In genomic region chr12:98224584-98225221, GRCh38 we compare ENCODE assay signal across 9 cellular contexts.
A peak's percentile ranks its signal among the peaks of the same experiment; 100 is the strongest.
DNase-seq lines count a peak whose midpoint lies in the region; ATAC-seq lines count a peak whose summit lies in the region.
"Had no signal": no experiment of that assay in that cellular context is flagged by ENCODE, and none has a peak within 500 bp of the region (broad histone marks: within the 10 kb centered on the region; RNA-seq: fewer than 3 reads in every experiment).

No MANE protein-coding gene starts in this region.

- no peak overlapping the region for H3K4me3 Mint-ChIP-seq in activated CD8-positive, alpha-beta memory T cell treated with anti-CD3 and anti-CD28 coated beads, Interleukin-2, amount 10 ng/mL, durations not matched to agents 7 days and 5 days

- peak; percentile 1 for DNase-seq in OCI-M1 (lab: John Stamatoyannopoulos, UW)
- DNase-seq in KG1 (lab: John Stamatoyannopoulos, UW): no peak
- no peak for DNase-seq in activated gamma-delta T cell treated with Interleukin-2 at 50 U/mL for 16 hours
- DNase-seq in AG08396 (ENCODE audit: low spot score): no peak
- no peak for DNase-seq in activated CD8-positive, alpha-beta memory T cell treated with anti-CD3 and anti-CD28 coated beads, Interleukin-2, amount 10 ng/mL, durations not matched to agents 7 days and 5 days
- DNase-seq: PC-3 had no signal

- no peaks in the 10 kb centered on the region for H3K36me3 Mint-ChIP-seq in activated CD8-positive, alpha-beta memory T cell treated with anti-CD3 and anti-CD28 coated beads, Interleukin-2, amount 10 ng/mL, durations not matched to agents 7 days and 5 days

- H3K4me1 Mint-ChIP-seq in activated CD8-positive, alpha-beta memory T cell treated with anti-CD3 and anti-CD28 coated beads, Interleukin-2, amount 10 ng/mL, durations not matched to agents 7 days and 5 days: no peaks in the 10 kb centered on the region

- no peaks in the 10 kb centered on the region for H3K27me3 Mint-ChIP-seq in activated CD8-positive, alpha-beta memory T cell treated with anti-CD3 and anti-CD28 coated beads, Interleukin-2, amount 10 ng/mL, durations not matched to agents 7 days and 5 days

- H3K9me3 Mint-ChIP-seq in activated CD8-positive, alpha-beta memory T cell treated with anti-CD3 and anti-CD28 coated beads, Interleukin-2, amount 10 ng/mL, durations not matched to agents 7 days and 5 days (ENCODE audit: low read depth): no peaks in the 10 kb centered on the region

- CTCF ChIA-PET in activated CD8-positive, alpha-beta memory T cell treated with anti-CD3 and anti-CD28 coated beads, Interleukin-2, amount 10 ng/mL, durations not matched to agents 7 days and 5 days (lab: Charles Lee): no interaction called here

- H3K27ac Mint-ChIP-seq in activated CD8-positive, alpha-beta memory T cell treated with anti-CD3 and anti-CD28 coated beads, Interleukin-2, amount 10 ng/mL, durations not matched to agents 7 days and 5 days: no peak overlapping the region

- ATAC-seq in GM18520 (IDR thresholded peaks at IDR 0.05; ENCODE audit: unreplicated experiment) (peak; percentile 89), GM21447 (IDR thresholded peaks at IDR 0.05; ENCODE audit: unreplicated experiment) (peak; percentile 76), HG03064 (IDR thresholded peaks at IDR 0.05; ENCODE audit: low read depth, unreplicated experiment) (peak; percentile 86)
- ATAC-seq in activated CD8-positive, alpha-beta memory T cell treated with anti-CD3 and anti-CD28 coated beads, Interleukin-2, amount 10 ng/mL, durations not matched to agents 7 days and 5 days: no peak
- ATAC-seq: PC-3 had no signal
